ENCODE assay signal across 8 cellular contexts in the genomic region with DNA sequence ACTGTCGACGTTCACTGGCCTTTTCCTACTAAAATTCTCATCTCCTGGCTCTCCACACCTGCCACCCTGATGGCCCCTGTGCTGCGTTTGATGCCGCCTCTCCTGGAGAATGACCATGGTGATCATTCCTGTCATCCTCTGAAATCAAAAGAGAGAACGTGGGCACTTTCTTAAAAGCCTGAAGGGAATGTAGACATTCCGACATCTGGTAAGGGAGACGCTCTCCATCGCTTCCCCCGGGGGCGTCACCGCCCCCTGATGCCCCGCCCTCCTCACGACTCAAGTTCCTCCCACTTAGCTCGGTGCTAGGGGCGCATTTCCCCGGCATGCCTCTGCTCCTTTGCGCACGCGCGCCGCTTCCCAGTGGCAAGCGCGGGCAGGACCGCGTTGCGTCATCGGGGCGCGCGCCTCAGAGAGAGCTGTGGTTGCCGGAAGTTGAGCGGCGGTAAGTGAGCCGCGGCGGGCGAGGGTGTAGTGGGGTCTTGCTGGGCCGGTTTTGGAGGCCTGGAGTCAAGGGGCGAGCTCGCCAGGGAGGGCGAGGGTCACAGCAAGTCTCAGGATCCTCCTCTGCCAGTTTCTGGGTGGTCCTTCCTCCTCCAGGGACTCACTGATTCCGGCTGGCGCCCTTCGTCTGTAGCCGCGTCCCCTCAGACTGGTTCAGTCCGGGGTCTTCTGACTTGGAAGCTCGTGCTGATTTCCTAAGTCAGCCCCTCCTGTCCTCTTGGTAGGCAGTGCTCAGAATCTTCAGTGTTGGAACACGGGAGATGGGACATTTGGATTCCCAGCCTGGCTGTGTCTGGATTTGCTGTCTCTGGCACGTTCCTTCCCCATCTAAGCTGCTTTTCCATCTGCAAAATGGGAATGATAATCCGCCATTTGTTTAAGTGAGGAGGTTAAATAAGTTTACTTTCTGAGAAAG. TPM values are rescaled to one million over a fixed set of nuclear protein-coding genes. Genes with fewer than 3 reads are reported as not detected.
DNase-seq lines count a peak whose midpoint lies in the region; ATAC-seq and TF ChIP-seq lines count a peak whose summit lies in the region.

A gene with protein sequence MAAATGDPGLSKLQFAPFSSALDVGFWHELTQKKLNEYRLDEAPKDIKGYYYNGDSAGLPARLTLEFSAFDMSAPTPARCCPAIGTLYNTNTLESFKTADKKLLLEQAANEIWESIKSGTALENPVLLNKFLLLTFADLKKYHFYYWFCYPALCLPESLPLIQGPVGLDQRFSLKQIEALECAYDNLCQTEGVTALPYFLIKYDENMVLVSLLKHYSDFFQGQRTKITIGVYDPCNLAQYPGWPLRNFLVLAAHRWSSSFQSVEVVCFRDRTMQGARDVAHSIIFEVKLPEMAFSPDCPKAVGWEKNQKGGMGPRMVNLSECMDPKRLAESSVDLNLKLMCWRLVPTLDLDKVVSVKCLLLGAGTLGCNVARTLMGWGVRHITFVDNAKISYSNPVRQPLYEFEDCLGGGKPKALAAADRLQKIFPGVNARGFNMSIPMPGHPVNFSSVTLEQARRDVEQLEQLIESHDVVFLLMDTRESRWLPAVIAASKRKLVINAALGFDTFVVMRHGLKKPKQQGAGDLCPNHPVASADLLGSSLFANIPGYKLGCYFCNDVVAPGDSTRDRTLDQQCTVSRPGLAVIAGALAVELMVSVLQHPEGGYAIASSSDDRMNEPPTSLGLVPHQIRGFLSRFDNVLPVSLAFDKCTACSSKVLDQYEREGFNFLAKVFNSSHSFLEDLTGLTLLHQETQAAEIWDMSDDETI (plus strand): TSS at position 412 of the 919 bp plus-strand sequence. CDS start 26,299 bp downstream, outside the sequence.

- peaks cover 10% of the 10 kb centered on the region for H3K9me3 Mint-ChIP-seq in Caco-2 (ENCODE audit: unreplicated experiment)
- H3K9me3 Mint-ChIP-seq in activated CD8-positive, alpha-beta memory T cell treated with anti-CD3 and anti-CD28 coated beads, Interleukin-2, amount 10 ng/mL, durations not matched to agents 7 days and 5 days (ENCODE audit: low read depth): no peaks in the 10 kb centered on the region

- intact Hi-C loops in Caco-2 (cut with micrococcal nuclease; ENCODE audit: unreplicated experiment): loop anchor here (1.0 kb wide), 1 partner anchor 43 kb away; no protein-coding TSS in a partner anchor

- no peak within 1 kb of the TSS for H3K27ac ChIP-seq in mesendoderm (ENCODE audit: low read depth, low read length)

- H3K4me3 ChIP-seq in Caco-2 (ENCODE audit: low read depth, low read length): peak within 1 kb of the TSS; percentile 89
- H3K4me3 ChIP-seq in NT2/D1 (ENCODE audit: insufficient read length, low read depth): peak within 1 kb of the TSS; percentile 87
- peak within 1 kb of the TSS; percentile 96 for H3K4me3 ChIP-seq in endocrine pancreas (ENCODE audit: control insufficient read depth, insufficient read depth, low read length)
- peak within 1 kb of the TSS; percentile 95 for H3K4me3 ChIP-seq in mesendoderm (ENCODE audit: low read length)

- H3K36me3 ChIP-seq in Caco-2 (ENCODE audit: control insufficient read depth, insufficient read depth, low read length): no peaks in the 10 kb centered on the region
- peaks cover 21% of the 10 kb centered on the region for H3K36me3 ChIP-seq in NT2/D1 (ENCODE audit: insufficient read depth, insufficient read length, low read length)
- no peaks in the 10 kb centered on the region for H3K36me3 ChIP-seq in endocrine pancreas (ENCODE audit: control insufficient read depth, insufficient read depth, low read length)
- no peaks in the 10 kb centered on the region for H3K36me3 ChIP-seq in mesendoderm (ENCODE audit: control insufficient read depth, insufficient read depth, low read length)

- peak within 1 kb of the TSS; percentile 86 for H4K5ac ChIP-seq in mesendoderm (ENCODE audit: low read length)

- no peak within 1 kb of the TSS for H2AK5ac ChIP-seq in mesendoderm (ENCODE audit: low read length)

- DNase-seq in Caco-2: peak; percentile 95 to 97
- peak in 75 of 76 experiments; percentile 20 to 95 (median 89) for DNase-seq in HUDEP-2 (lab: John Stamatoyannopoulos, UW; ENCODE audit: unreplicated experiment in 76 of 76)
- DNase-seq in NT2/D1 (ENCODE audit: low read depth, low spot score): peak; percentile 95
- peak; percentile 97 for DNase-seq in activated CD8-positive, alpha-beta memory T cell treated with anti-CD3 and anti-CD28 coated beads, Interleukin-2, amount 10 ng/mL, durations not matched to agents 7 days and 5 days
- peak; percentile 98 for DNase-seq in mesendoderm
- DNase-seq in stimulated activated CD8-positive, alpha-beta memory T cell treated with anti-CD3 and anti-CD28 coated beads, Interleukin-15, amount 100 ng/mL, for 1 hour (ENCODE audit: low read depth): peak; percentile 95

- peaks cover 2% of the 10 kb centered on the region for H3K27me3 Mint-ChIP-seq in Caco-2 (ENCODE audit: insufficient read depth, unreplicated experiment)
- H3K27me3 Mint-ChIP-seq in activated CD8-positive, alpha-beta memory T cell treated with anti-CD3 and anti-CD28 coated beads, Interleukin-2, amount 10 ng/mL, durations not matched to agents 7 days and 5 days: peaks cover 2% of the 10 kb centered on the region

- peak within 1 kb of the TSS; percentile 91 for H3K4me3 Mint-ChIP-seq in Caco-2 (ENCODE audit: unreplicated experiment)
- peak within 1 kb of the TSS; percentile 87 for H3K4me3 Mint-ChIP-seq in activated CD8-positive, alpha-beta memory T cell treated with anti-CD3 and anti-CD28 coated beads, Interleukin-2, amount 10 ng/mL, durations not matched to agents 7 days and 5 days

- no peak within 1 kb of the TSS for H3K18ac ChIP-seq in mesendoderm (ENCODE audit: low read length)

- CTCF ChIA-PET in Caco-2 (lab: Charles Lee): interaction anchor here (0.8 to 1.0 kb wide), 2 partner anchors 36 to 390 kb away, joined by 3 to 5 read pairs; no protein-coding TSS in a partner anchor
- CTCF ChIA-PET in activated CD8-positive, alpha-beta memory T cell treated with anti-CD3 and anti-CD28 coated beads, Interleukin-2, amount 10 ng/mL, durations not matched to agents 7 days and 5 days (lab: Charles Lee): interaction anchor here (0.6 to 3.5 kb wide), 7 partner anchors 11 to 1305 kb away, joined by 3 to 35 read pairs (median 5); no protein-coding TSS in a partner anchor

- no peak within 1 kb of the TSS for H2BK5ac ChIP-seq in mesendoderm (ENCODE audit: low read length)

- peaks cover 9% of the 10 kb centered on the region for H3K79me2 ChIP-seq in mesendoderm (ENCODE audit: control insufficient read depth, insufficient read depth, low read length)

- peaks cover 12% of the 10 kb centered on the region for H3K4me1 Mint-ChIP-seq in Caco-2 (ENCODE audit: low read depth, unreplicated experiment)
- peaks cover 47% of the 10 kb centered on the region for H3K4me1 Mint-ChIP-seq in activated CD8-positive, alpha-beta memory T cell treated with anti-CD3 and anti-CD28 coated beads, Interleukin-2, amount 10 ng/mL, durations not matched to agents 7 days and 5 days

- peak within 1 kb of the TSS; percentile 98 for H3K56ac ChIP-seq in mesendoderm (ENCODE audit: low read length)

- H3K9me3 ChIP-seq in Caco-2: no peaks in the 10 kb centered on the region
- peaks cover 6% of the 10 kb centered on the region; the same call in 1 of the 2 replicates for H3K9me3 ChIP-seq in NT2/D1 (ENCODE audit: insufficient read depth, low read length)
- H3K9me3 ChIP-seq in endocrine pancreas (ENCODE audit: control insufficient read depth, low read length): no peaks in the 10 kb centered on the region

- H3K79me1 ChIP-seq in mesendoderm (ENCODE audit: low read length): peaks cover 11% of the 10 kb centered on the region

- no CpG with 5 or more reads among the region's 51 CpGs for WGBS in mesendoderm (ENCODE audit: extremely low coverage, insufficient coverage, low lambda C conversion rate)

- H3K4me1 ChIP-seq in Caco-2 (peaks cover 4% of the 10 kb centered on the region; the same call in 1 of the 2 replicates), NT2/D1 (ENCODE audit: insufficient read depth, insufficient read length) (no peaks in the 10 kb centered on the region), endocrine pancreas (ENCODE audit: control insufficient read depth, insufficient read depth, low read length) (peaks cover 9% of the 10 kb centered on the region), mesendoderm (ENCODE audit: control insufficient read depth, low read depth, low read length) (peaks cover 2% of the 10 kb centered on the region)

- no peak within 1 kb of the TSS for H3K4ac ChIP-seq in mesendoderm (ENCODE audit: low read depth, low read length)

- H3K23ac ChIP-seq in mesendoderm (ENCODE audit: low read length): no peak within 1 kb of the TSS

- peaks cover 11% of the 10 kb centered on the region for H3K36me3 Mint-ChIP-seq in Caco-2 (ENCODE audit: insufficient read depth, unreplicated experiment)
- peaks cover 25% of the 10 kb centered on the region for H3K36me3 Mint-ChIP-seq in activated CD8-positive, alpha-beta memory T cell treated with anti-CD3 and anti-CD28 coated beads, Interleukin-2, amount 10 ng/mL, durations not matched to agents 7 days and 5 days

- BruUV-seq in Caco-2 (replicated peaks; lab: Mats Ljungman, UMichigan): TSS peak; percentile 77

- H2BK120ac ChIP-seq in mesendoderm (ENCODE audit: low read depth, low read length): no peak within 1 kb of the TSS

- POLR2A ChIA-PET in Caco-2 (lab: Charles Lee): interaction anchor here (0.6 to 1.2 kb wide), 11 partner anchors 11 to 646 kb away, joined by 3 to 8 read pairs (median 4); no protein-coding TSS in a partner anchor

- peak; percentile 99 for ATAC-seq in GM21381 (IDR thresholded peaks at IDR 0.05; ENCODE audit: unreplicated experiment)
- ATAC-seq in activated CD8-positive, alpha-beta memory T cell treated with anti-CD3 and anti-CD28 coated beads, Interleukin-2, amount 10 ng/mL, durations not matched to agents 7 days and 5 days: peak; percentile 98

- H3K27ac Mint-ChIP-seq in Caco-2 (ENCODE audit: unreplicated experiment): peak within 1 kb of the TSS; percentile 93
- H3K27ac Mint-ChIP-seq in activated CD8-positive, alpha-beta memory T cell treated with anti-CD3 and anti-CD28 coated beads, Interleukin-2, amount 10 ng/mL, durations not matched to agents 7 days and 5 days: peak within 1 kb of the TSS; percentile 88

- no peak within 1 kb of the TSS for H4K8ac ChIP-seq in mesendoderm (ENCODE audit: low read depth, low read length)

- peak within 1 kb of the TSS; percentile 99 for H3K9ac ChIP-seq in NT2/D1 (ENCODE audit: insufficient read length, low read depth)
- H3K9ac ChIP-seq in endocrine pancreas (ENCODE audit: control insufficient read depth, insufficient read depth, low read length): peak within 1 kb of the TSS; percentile 99
- peak within 1 kb of the TSS; percentile 95 for H3K9ac ChIP-seq in mesendoderm (ENCODE audit: low read length)

- no peak for TF ChIP-seq CTCF in Caco-2 (IDR thresholded peaks at IDR 0.05; ENCODE audit: insufficient read depth in 1 of 2, low read depth in 1 of 2, low read length in 1 of 2, severe bottlenecking in 1 of 2, unreplicated experiment in 1 of 2)

- no peak within 1 kb of the TSS for H2BK15ac ChIP-seq in mesendoderm (replicated peaks; ENCODE audit: low read depth)

- no peaks in the 10 kb centered on the region for H3K27me3 ChIP-seq in Caco-2 (replicated peaks; ENCODE audit: control insufficient read depth, insufficient read depth, low read length)
- no peaks in the 10 kb centered on the region for H3K27me3 ChIP-seq in NT2/D1 (ENCODE audit: insufficient read depth, insufficient read length)
- H3K27me3 ChIP-seq in endocrine pancreas (ENCODE audit: control insufficient read depth, insufficient read depth, low read length): no peaks in the 10 kb centered on the region
- no peaks in the 10 kb centered on the region for H3K27me3 ChIP-seq in mesendoderm (ENCODE audit: insufficient read depth, low read length, poor library complexity)

- peak within 1 kb of the TSS; percentile 80 for H3K4me2 ChIP-seq in mesendoderm (ENCODE audit: low read length)

RNA-seq across cellular contexts. Expression of the gene that starts here (rescaled TPM):
- total RNA-seq in Caco-2 (2022): 24.4 and 28.6 TPM in 2 replicates
- 10 to 100 TPM; 28.3 to 38.2 TPM for total RNA-seq in activated CD8-positive, alpha-beta memory T cell treated with anti-CD3 and anti-CD28 coated beads, Interleukin-2, amount 10 ng/mL, durations not matched to agents 7 days and 5 days
- 10.9 TPM for polyA plus RNA-seq in mesendoderm (2013, experiment 1 of 2)
- polyA plus RNA-seq in mesendoderm (2013, experiment 2 of 2): 11.5 TPM
